In the genomic region with DNA sequence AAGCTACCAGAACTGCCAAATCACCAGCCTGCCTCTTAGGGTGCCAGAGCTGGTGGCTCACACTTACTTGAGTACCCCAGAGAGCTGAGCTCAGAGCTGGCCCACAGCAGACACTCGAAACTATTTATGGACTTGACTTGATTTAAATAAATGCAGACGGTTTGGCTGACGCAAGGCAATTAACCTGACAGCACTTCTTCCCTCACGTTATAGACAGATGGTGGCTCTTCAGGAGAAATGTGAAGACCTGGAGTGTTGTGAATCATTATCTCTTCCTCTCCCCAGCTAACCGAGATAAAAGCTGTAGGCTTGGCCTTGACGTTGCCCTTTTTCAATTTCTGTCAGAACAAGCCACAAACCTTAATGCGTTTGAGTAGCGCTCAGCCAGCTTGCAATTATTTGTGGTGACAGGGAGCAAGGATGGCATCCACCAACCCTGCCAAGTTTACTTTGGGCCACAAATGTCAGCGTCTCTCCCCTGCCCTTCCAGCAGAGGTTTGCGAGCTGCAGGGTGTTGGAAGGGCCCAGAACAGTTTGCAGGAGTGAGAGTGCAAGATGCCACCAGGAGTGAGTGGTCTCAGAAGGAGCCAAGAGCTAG, we compare ENCODE assay signal across 10 cellular contexts. TPM values are rescaled to one million over a fixed set of nuclear protein-coding genes. Genes with fewer than 3 reads are reported as not detected.
DNase-seq lines count a peak whose midpoint lies in the region; ATAC-seq and TF ChIP-seq lines count a peak whose summit lies in the region.
"Had no signal": no experiment of that assay in that cellular context is flagged by ENCODE, and none has a peak within 500 bp of the region (broad histone marks: within the 10 kb centered on the region; RNA-seq: fewer than 3 reads in every experiment).

No MANE protein-coding gene starts in this region.

- peak overlapping the region; percentile 72 for H3K4me2 ChIP-seq in DOHH2 (ENCODE audit: low read length)

- ATAC-seq in GM21381 (IDR thresholded peaks at IDR 0.05; ENCODE audit: unreplicated experiment) = peak; percentile 55
- ATAC-seq in HG03520 (IDR thresholded peaks at IDR 0.05; ENCODE audit: unreplicated experiment) = no peak
- no peak for ATAC-seq in WTC11

- H3K27me3 ChIP-seq in DOHH2 (ENCODE audit: control insufficient read depth, low read length) = no peaks in the 10 kb centered on the region
- H3K27me3 ChIP-seq in adrenal gland = no peaks in the 10 kb centered on the region
- no peaks in the 10 kb centered on the region for H3K27me3 ChIP-seq in stomach

- intact Hi-C loops in adrenal gland (cut with DNase I) (no loop called here), stomach (cut with DNase I; ENCODE audit: low total_unique reads) (no loop called here)

- POLR2A ChIA-PET in WTC11 (lab: Charles Lee) = no interaction called here

- no peaks in the 10 kb centered on the region for H3K9me3 Mint-ChIP-seq in WTC11

- H3K27me3 Mint-ChIP-seq in WTC11 (ENCODE audit: low read depth) = no peaks in the 10 kb centered on the region
- H3K27me3 Mint-ChIP-seq: naive B cell had no signal

- H3K36me3 ChIP-seq in DOHH2 (ENCODE audit: control insufficient read depth, low read length) (no peaks in the 10 kb centered on the region), adrenal gland (replicated peaks in 1 of 2) (no peaks in the 10 kb centered on the region), stomach (no peaks in the 10 kb centered on the region)

- no peak overlapping the region for H3K27ac Mint-ChIP-seq in WTC11
- H3K27ac Mint-ChIP-seq: activated naive CD8-positive, alpha-beta T cell treated with anti-CD3 and anti-CD28 coated beads, Interleukin-2, amount 10 ng/mL, durations not matched to agents 7 days and 5 days had no signal

- no peaks in the 10 kb centered on the region for H3K9me3 ChIP-seq in DOHH2 (ENCODE audit: control insufficient read depth, insufficient read depth, low read length)
- no peaks in the 10 kb centered on the region for H3K9me3 ChIP-seq in adrenal gland (replicated peaks in 1 of 3)
- peaks cover 0 to 4% (median 0%) of the 10 kb centered on the region in 4 donors for H3K9me3 ChIP-seq in stomach

- H3K4me3 Mint-ChIP-seq in WTC11 = no peak overlapping the region
- H3K4me3 Mint-ChIP-seq: activated naive CD8-positive, alpha-beta T cell treated with anti-CD3 and anti-CD28 coated beads, Interleukin-2, amount 10 ng/mL, durations not matched to agents 7 days and 5 days; naive B cell had no signal

- no peaks in the 10 kb centered on the region for H4K20me1 ChIP-seq in DOHH2 (ENCODE audit: control insufficient read depth, insufficient read depth, low read depth, low read length)

- peak overlapping the region; percentile 60 for H3K4me3 ChIP-seq in DOHH2 (ENCODE audit: low read length)
- H3K4me3 ChIP-seq in adrenal gland = no peak overlapping the region
- H3K4me3 ChIP-seq in stomach = no peak overlapping the region

- H3F3A ChIP-seq in DOHH2 (ENCODE audit: control insufficient read depth, insufficient read depth) = peaks cover 35% of the 10 kb centered on the region

- peaks cover 5% of the 10 kb centered on the region for H3K4me1 Mint-ChIP-seq in WTC11

- DNase-seq in NCI-H2029 treated with DMSO at 0.1 percent for 48 hours (lab: John Stamatoyannopoulos, UW) = peak; percentile 69
- peak; percentile 34 to 82 (median 69) for DNase-seq in adrenal gland
- DNase-seq in WTC11 (ENCODE audit: low spot score) = no peak
- DNase-seq in HCEC 1CT = no peak
- DNase-seq in stomach = no peak
- DNase-seq: activated naive CD8-positive, alpha-beta T cell treated with anti-CD3 and anti-CD28 coated beads, Interleukin-2, amount 10 ng/mL, durations not matched to agents 7 days and 5 days; naive B cell had no signal

- 31 to 35% (median 32%) methylated on average over 10 of the region's 10 CpGs for WGBS in adrenal gland, 4 donors
- WGBS in stomach, 5 donors = 51 to 57% (median 56%) methylated on average over 10 of the region's 10 CpGs

- H3K79me2 ChIP-seq in DOHH2 (ENCODE audit: control insufficient read depth, low read length) = peaks cover 3% of the 10 kb centered on the region; the same call in 1 of the 2 replicates

- TF ChIP-seq EP300 in stomach (IDR thresholded peaks at IDR 0.05) = no peak

- peak overlapping the region; percentile 99 for H3K27ac ChIP-seq in DOHH2 (ENCODE audit: low read depth, low read length)
- peak overlapping the region in 2 of 5 donors; percentile 11 to 35 for H3K27ac ChIP-seq in adrenal gland
- peak overlapping the region in 1 of 5 donors; percentile 61 for H3K27ac ChIP-seq in stomach

- no peaks in the 10 kb centered on the region for H3K9me2 ChIP-seq in DOHH2 (replicated peaks; ENCODE audit: control insufficient read depth, low read length)

- H3K4me1 ChIP-seq in DOHH2 (ENCODE audit: control insufficient read depth, low read length) (peaks cover 92% of the 10 kb centered on the region), adrenal gland (replicated peaks in 1 of 2) (peaks cover 13 to 21% of the 10 kb centered on the region in 2 donors), stomach (peaks cover 0 to 15% (median 6%) of the 10 kb centered on the region in 4 donors)

- H3K36me3 Mint-ChIP-seq in WTC11 = no peaks in the 10 kb centered on the region
- H3K36me3 Mint-ChIP-seq: naive B cell had no signal

- TF ChIP-seq POLR2A in adrenal gland (IDR thresholded peaks at IDR 0.05) (no peak), stomach (IDR thresholded peaks at IDR 0.05) (no peak)

- CTCF ChIA-PET in WTC11 (lab: Charles Lee) = interaction anchor here (1.2 to 2.3 kb wide), 3 partner anchors 10 to 98 kb away, joined by 3 to 6 read pairs (median 4); no protein-coding TSS in a partner anchor

- TF ChIP-seq CTCF in DOHH2 (IDR thresholded peaks at IDR 0.05; ENCODE audit: low read depth, low read length, poor library complexity, severe bottlenecking) (no peak), adrenal gland (IDR thresholded peaks at IDR 0.05) (no peak), WTC11 (IDR thresholded peaks at IDR 0.05) (no peak), stomach (IDR thresholded peaks at IDR 0.05) (no peak)

TF ChIP-seq in WTC11, 78 proteins besides CTCF, POLR2A, EP300 and RAD21 (continues in another document):
- TF ChIP-seq, protein P1, sequence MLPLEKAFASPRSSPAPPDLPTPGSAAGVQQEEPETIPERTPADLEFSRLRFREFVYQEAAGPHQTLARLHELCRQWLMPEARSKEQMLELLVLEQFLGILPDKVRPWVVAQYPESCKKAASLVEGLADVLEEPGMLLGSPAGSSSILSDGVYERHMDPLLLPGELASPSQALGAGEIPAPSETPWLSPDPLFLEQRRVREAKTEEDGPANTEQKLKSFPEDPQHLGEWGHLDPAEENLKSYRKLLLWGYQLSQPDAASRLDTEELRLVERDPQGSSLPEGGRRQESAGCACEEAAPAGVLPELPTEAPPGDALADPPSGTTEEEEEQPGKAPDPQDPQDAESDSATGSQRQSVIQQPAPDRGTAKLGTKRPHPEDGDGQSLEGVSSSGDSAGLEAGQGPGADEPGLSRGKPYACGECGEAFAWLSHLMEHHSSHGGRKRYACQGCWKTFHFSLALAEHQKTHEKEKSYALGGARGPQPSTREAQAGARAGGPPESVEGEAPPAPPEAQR (CRISPR knock-in tag; IDR thresholded peaks at IDR 0.05) = no peak
- TF ChIP-seq, protein P2, sequence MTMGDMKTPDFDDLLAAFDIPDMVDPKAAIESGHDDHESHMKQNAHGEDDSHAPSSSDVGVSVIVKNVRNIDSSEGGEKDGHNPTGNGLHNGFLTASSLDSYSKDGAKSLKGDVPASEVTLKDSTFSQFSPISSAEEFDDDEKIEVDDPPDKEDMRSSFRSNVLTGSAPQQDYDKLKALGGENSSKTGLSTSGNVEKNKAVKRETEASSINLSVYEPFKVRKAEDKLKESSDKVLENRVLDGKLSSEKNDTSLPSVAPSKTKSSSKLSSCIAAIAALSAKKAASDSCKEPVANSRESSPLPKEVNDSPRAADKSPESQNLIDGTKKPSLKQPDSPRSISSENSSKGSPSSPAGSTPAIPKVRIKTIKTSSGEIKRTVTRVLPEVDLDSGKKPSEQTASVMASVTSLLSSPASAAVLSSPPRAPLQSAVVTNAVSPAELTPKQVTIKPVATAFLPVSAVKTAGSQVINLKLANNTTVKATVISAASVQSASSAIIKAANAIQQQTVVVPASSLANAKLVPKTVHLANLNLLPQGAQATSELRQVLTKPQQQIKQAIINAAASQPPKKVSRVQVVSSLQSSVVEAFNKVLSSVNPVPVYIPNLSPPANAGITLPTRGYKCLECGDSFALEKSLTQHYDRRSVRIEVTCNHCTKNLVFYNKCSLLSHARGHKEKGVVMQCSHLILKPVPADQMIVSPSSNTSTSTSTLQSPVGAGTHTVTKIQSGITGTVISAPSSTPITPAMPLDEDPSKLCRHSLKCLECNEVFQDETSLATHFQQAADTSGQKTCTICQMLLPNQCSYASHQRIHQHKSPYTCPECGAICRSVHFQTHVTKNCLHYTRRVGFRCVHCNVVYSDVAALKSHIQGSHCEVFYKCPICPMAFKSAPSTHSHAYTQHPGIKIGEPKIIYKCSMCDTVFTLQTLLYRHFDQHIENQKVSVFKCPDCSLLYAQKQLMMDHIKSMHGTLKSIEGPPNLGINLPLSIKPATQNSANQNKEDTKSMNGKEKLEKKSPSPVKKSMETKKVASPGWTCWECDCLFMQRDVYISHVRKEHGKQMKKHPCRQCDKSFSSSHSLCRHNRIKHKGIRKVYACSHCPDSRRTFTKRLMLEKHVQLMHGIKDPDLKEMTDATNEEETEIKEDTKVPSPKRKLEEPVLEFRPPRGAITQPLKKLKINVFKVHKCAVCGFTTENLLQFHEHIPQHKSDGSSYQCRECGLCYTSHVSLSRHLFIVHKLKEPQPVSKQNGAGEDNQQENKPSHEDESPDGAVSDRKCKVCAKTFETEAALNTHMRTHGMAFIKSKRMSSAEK (CRISPR knock-in tag; IDR thresholded peaks at IDR 0.05; ENCODE audit: borderline replicate concordance) = no peak
- TF ChIP-seq GRHL2 (CRISPR knock-in tag; IDR thresholded peaks at IDR 0.05; ENCODE audit: insufficient replicate concordance, severe bottlenecking) (no peak), ETV6 (CRISPR knock-in tag; IDR thresholded peaks at IDR 0.05) (no peak), ZNF232 (CRISPR knock-in tag; IDR thresholded peaks at IDR 0.05) (no peak), ESRRA (CRISPR knock-in tag; IDR thresholded peaks at IDR 0.05; ENCODE audit: borderline replicate concordance) (no peak), SOX15 (CRISPR knock-in tag; IDR thresholded peaks at IDR 0.05) (no peak)

RNA-seq across cellular contexts. Expression of a gene that starts 34.0 kb away (rescaled TPM):
- total RNA-seq in adrenal gland (10 to 100 TPM; 12.7 to 31.6 (median 23.9) TPM), WTC11 (2021) (9.3 to 14.8 TPM (median 9.6 TPM) in 3 replicates), stomach (10 to 100 TPM; 10.1 to 28.0 (median 20.6) TPM)
- polyA plus RNA-seq in adrenal gland (10 to 100 TPM in 2 of 3 donors, 1 to 10 TPM in 1; 6.5 to 30.6 (median 15.0) TPM), stomach (10 to 100 TPM in 1 of 3 donors, 1 to 10 TPM in 2; 5.6 to 25.8 (median 8.3) TPM)

Comparison
In these comparisons a context has a peak if more than half of its experiments do, and no peak if none do; other contexts are left out.
1. DNase-seq: peak in NCI-H2029 treated with DMSO at 0.1 percent for 48 hours (single experiment) and adrenal gland (7 of 7); none in WTC11 (single experiment), HCEC 1CT (single experiment) and stomach (single experiment).